26 cellular contexts compared by ENCODE assay signal in the genomic region with DNA sequence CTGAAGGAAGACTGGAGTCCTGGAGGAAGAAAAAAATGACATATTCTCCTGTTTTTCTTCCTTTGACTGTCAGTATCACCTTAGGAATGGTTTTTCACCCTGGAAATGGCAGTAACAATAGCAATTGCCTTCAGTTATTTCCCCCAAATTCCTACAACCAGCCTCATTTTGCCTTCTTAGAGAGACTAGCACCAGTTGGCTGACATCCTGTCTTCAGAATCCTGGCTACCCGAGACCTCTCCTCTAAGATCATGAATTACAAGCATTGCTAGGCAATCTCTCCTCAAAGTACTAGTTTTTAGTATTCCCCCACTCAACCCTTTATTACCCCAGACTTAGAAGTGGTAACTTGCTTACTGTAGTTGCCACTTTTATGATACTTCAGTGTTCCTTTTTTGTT. TPM values are rescaled to one million over a fixed set of nuclear protein-coding genes. Genes with fewer than 3 reads are reported as not detected.
"Had no signal": no experiment of that assay in that cellular context is flagged by ENCODE, and none has a peak within 500 bp of the region (broad histone marks: within the 10 kb centered on the region; RNA-seq: fewer than 3 reads in every experiment).

No MANE protein-coding gene starts in this region.

- H3K9me3 ChIP-seq: heart left ventricle, ovary, right atrium auricular region, sigmoid colon had no signal

- H3K4me3 ChIP-seq: heart left ventricle, ovary, right atrium auricular region, sigmoid colon, skin epidermis had no signal

- H3K9me3 Mint-ChIP-seq: dendritic cell treated with granulocyte-macrophage colony-stimulating factor and Interleukin-4, amounts not matched to agents 40 ng/mL and 50 ng/mL, for 4 days had no signal

- H3K27ac ChIP-seq: heart left ventricle, ovary, right atrium auricular region, sigmoid colon, skin epidermis had no signal

- DNase-seq: cerebellar nuclear complex; effector memory CD8-positive, alpha-beta T cell; foreskin melanocyte; heart left ventricle; hippocampal formation; immature natural killer cell; kidney; left cardiac atrium; left ventricle myocardium superior; naive thymus-derived CD8-positive, alpha-beta T cell; nucleus accumbens; ovary; sigmoid colon; stimulated activated CD4-positive, alpha-beta T cell treated with anti-CD3 and anti-CD28 coated beads, Interleukin-12 subunit alpha, Interleukin-12 subunit beta, amount 100 ng/mL, for 4 hours; stimulated activated CD4-positive, alpha-beta T cell treated with anti-CD3 and anti-CD28 coated beads, Interleukin-2, amount 100 ng/mL, for 48 hours; stimulated activated naive CD4-positive, alpha-beta T cell treated with Interleukin-2 at 50 U/mL for 16 hours; trophoblast cell had no signal

- H3K27me3 ChIP-seq: heart left ventricle, ovary, right atrium auricular region, sigmoid colon had no signal

- H3K4me1 Mint-ChIP-seq: immature natural killer cell; naive thymus-derived CD8-positive, alpha-beta T cell had no signal

- H3K27ac Mint-ChIP-seq: dendritic cell treated with granulocyte-macrophage colony-stimulating factor and Interleukin-4, amounts not matched to agents 40 ng/mL and 50 ng/mL, for 4 days; effector memory CD8-positive, alpha-beta T cell; immature natural killer cell; naive thymus-derived CD8-positive, alpha-beta T cell had no signal

- H3K36me3 ChIP-seq: heart left ventricle, ovary, right atrium auricular region, sigmoid colon had no signal

- H3K4me3 Mint-ChIP-seq: dendritic cell treated with granulocyte-macrophage colony-stimulating factor and Interleukin-4, amounts not matched to agents 40 ng/mL and 50 ng/mL, for 4 days; effector memory CD8-positive, alpha-beta T cell; immature natural killer cell; naive thymus-derived CD8-positive, alpha-beta T cell had no signal

- H3K4me1 ChIP-seq: heart left ventricle, right atrium auricular region, sigmoid colon had no signal

- H3K27me3 Mint-ChIP-seq: dendritic cell treated with granulocyte-macrophage colony-stimulating factor and Interleukin-4, amounts not matched to agents 40 ng/mL and 50 ng/mL, for 4 days; effector memory CD8-positive, alpha-beta T cell; naive thymus-derived CD8-positive, alpha-beta T cell had no signal

- H3K36me3 Mint-ChIP-seq: immature natural killer cell; naive thymus-derived CD8-positive, alpha-beta T cell had no signal

RNA-seq across cellular contexts. Expression of gene TAS2R16, which starts 53.4 kb away (rescaled TPM):
- total RNA-seq: glomerular endothelial cell; heart left ventricle; kidney; left cardiac atrium; left ventricle myocardium superior; lung microvascular endothelial cell; mesenteric fat pad; mononuclear cell; naive thymus-derived CD8-positive, alpha-beta T cell; ovary; posterior vena cava; right atrium auricular region; sigmoid colon; urinary bladder had no signal

RNA-seq across cellular contexts. Expression of gene CADPS2, which starts 55.8 kb away (rescaled TPM):
- total RNA-seq: mononuclear cell; naive thymus-derived CD8-positive, alpha-beta T cell had no signal
